23 cellular contexts compared by ENCODE assay signal in the genomic region with DNA sequence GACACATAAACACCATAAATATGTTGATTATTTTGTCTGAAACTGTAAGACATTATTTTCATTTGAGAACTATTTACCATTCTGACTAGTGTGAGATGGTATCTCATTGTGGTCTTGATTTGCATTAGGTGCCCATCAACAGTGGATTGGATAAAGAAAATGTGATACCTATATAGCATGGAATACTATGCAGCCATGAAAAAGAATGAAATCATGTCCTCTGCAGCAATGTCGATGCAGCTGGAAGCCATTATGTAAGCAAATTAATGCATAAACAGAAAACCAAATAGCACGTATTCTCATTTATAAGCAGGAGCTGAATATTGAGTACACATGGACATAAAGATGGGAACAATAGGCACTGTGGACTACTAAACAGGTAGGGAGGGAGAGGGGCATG.
DNase-seq lines count a peak whose midpoint lies in the region; ATAC-seq, FAIRE-seq and TF ChIP-seq lines count a peak whose summit lies in the region.
"Had no signal": no experiment of that assay in that cellular context is flagged by ENCODE, and none has a peak within 500 bp of the region (broad histone marks: within the 10 kb centered on the region; RNA-seq: fewer than 3 reads in every experiment).

No MANE protein-coding gene starts in this region.

- no peak overlapping the region for H2AFZ ChIP-seq in OCI-LY3 (ENCODE audit: low read depth, low read length)
- H2AFZ ChIP-seq in H1 (ENCODE audit: low read length) = no peak overlapping the region

- no peak overlapping the region for H3K14ac ChIP-seq in H1 (ENCODE audit: insufficient read length)

- H2BK12ac ChIP-seq in H1 (ENCODE audit: low read depth, low read length) = no peak overlapping the region

- H3K18ac ChIP-seq in H1 (ENCODE audit: extremely low read depth, low read length) = no peak overlapping the region

- TF ChIP-seq EP300 in H1 (IDR thresholded peaks at IDR 0.05; ENCODE audit: borderline replicate concordance in 1 of 2, low read depth in 2 of 2, low read length in 2 of 2) = no peak

- no peak overlapping the region for H2BK5ac ChIP-seq in H1 (ENCODE audit: low read depth, low read length)

- H4K91ac ChIP-seq in H1 (replicated peaks; ENCODE audit: insufficient read length, low read length) = no peak overlapping the region

- 98% methylated on average over 2 of the region's 2 CpGs; no CpG with 5 or more reads in 1 of the 2 experiments for WGBS in H1 (ENCODE audit: extremely low coverage in 1 of 2, insufficient coverage in 1 of 2, insufficient read length in 1 of 2, insufficient replicate concordance in 2 of 2, low coverage in 1 of 2, low lambda C conversion rate in 2 of 2, missing lambda C conversion rate in 1 of 2), 2 experiments

- H3K4me1 ChIP-seq in HEK293 (ENCODE audit: control insufficient read depth, insufficient read depth, low read length) = no peaks in the 10 kb centered on the region
- H3K4me1 ChIP-seq in OCI-LY3 (ENCODE audit: low read length) = peaks cover 71% of the 10 kb centered on the region
- 0 out of 7 replicates have a peak, but pooled peaks cover 0 to 5% (median 0%) of the 10 kb centered on the region in 4 experiments for H3K4me1 ChIP-seq in H1 (replicated peaks in 1 of 4; ENCODE audit: control insufficient read depth in 3 of 4, insufficient read depth in 4 of 4, low read length in 3 of 4)
- H3K4me1 ChIP-seq: A549 had no signal

- H3K9ac ChIP-seq in OCI-LY3 (ENCODE audit: low read length) (no peak overlapping the region), H1 (replicated peaks in 1 of 4; ENCODE audit: extremely low read depth in 1 of 4, low read depth in 3 of 4, low read length in 3 of 4) (no peak overlapping the region)

- H3K27me3 ChIP-seq in OCI-LY3 (ENCODE audit: low read depth, low read length) (no peaks in the 10 kb centered on the region), H1 (replicated peaks in 1 of 4; ENCODE audit: control insufficient read depth in 3 of 4, extremely low read depth in 1 of 4, insufficient read depth in 3 of 4, low read length in 3 of 4) (no peaks in the 10 kb centered on the region)

- no peak for TF ChIP-seq RAD21 in H1 (IDR thresholded peaks at IDR 0.05 in 1 of 2, conservative IDR thresholded peaks at IDR 0.05 in 1 of 2; ENCODE audit: low read depth in 2 of 2, low read length in 2 of 2)

- no peak for FAIRE-seq in H1 (lab: Jason Lieb, UNC)
- FAIRE-seq: A549, GM12878, GM12892, GM18507 had no signal

- H3K9me3 ChIP-seq in HEK293 (ENCODE audit: control insufficient read depth, insufficient read depth, low read depth, low read length) (no peaks in the 10 kb centered on the region), OCI-LY3 (ENCODE audit: insufficient read depth, low read length) (peaks cover 4% of the 10 kb centered on the region; the same call in 1 of the 2 replicates), H1 (ENCODE audit: insufficient read depth in 2 of 2, low read depth in 1 of 2, low read length in 1 of 2) (no peaks in the 10 kb centered on the region)
- H3K9me3 ChIP-seq: A549 had no signal

- no peak for TF ChIP-seq POLR2A in H1 (IDR thresholded peaks at IDR 0.05; ENCODE audit: control extremely low read depth in 1 of 2, low read depth in 2 of 2, low read length in 2 of 2)

- H3K27ac ChIP-seq in HEK293 (ENCODE audit: extremely low read depth, low read depth, low read length) (no peak overlapping the region), OCI-LY3 (ENCODE audit: low read length) (peak overlapping the region; percentile 25; the same call in 1 of the 2 replicates), H1 (ENCODE audit: low read depth, low read length) (no peak overlapping the region)
- H3K27ac ChIP-seq: A549, C4-2B had no signal

- no peaks in the 10 kb centered on the region for H4K20me1 ChIP-seq in OCI-LY3 (ENCODE audit: insufficient read depth, low read length)
- H4K20me1 ChIP-seq in H1 (replicated peaks in 1 of 2; ENCODE audit: control insufficient read depth in 1 of 2, insufficient read depth in 2 of 2, low read length in 2 of 2) = no peaks in the 10 kb centered on the region
- H4K20me1 ChIP-seq: BLaER1 treated with 17β-estradiol and CSF1 and Interleukin-3, amounts not matched to agents 10 nM and 100 nM had no signal

- H2AK5ac ChIP-seq in H1 (ENCODE audit: low read depth, low read length) = no peak overlapping the region

- POLR2A ChIA-PET in HEK293 (lab: Yijun Ruan, JAX) = no interaction called here
- POLR2A ChIA-PET in H1 (lab: Charles Lee; ENCODE audit: partially characterized antibody) = no interaction called here

- no peak overlapping the region for H3K4ac ChIP-seq in H1 (replicated peaks; ENCODE audit: insufficient read length, low read depth, low read length)

- H4K8ac ChIP-seq in H1 (ENCODE audit: extremely low read depth, insufficient read depth, low read length) = no peak overlapping the region

- H3K4me3 ChIP-seq in HEK293 (ENCODE audit: low read depth, low read length) = no peak overlapping the region
- no peak overlapping the region for H3K4me3 ChIP-seq in OCI-LY3 (ENCODE audit: low read length)
- H3K4me3 ChIP-seq in H1 (ENCODE audit: extremely low read depth in 1 of 4, insufficient read depth in 2 of 4, low read depth in 3 of 4, low read length in 4 of 4) = no peak overlapping the region
- H3K4me3 ChIP-seq: A549; BLaER1 treated with 17β-estradiol and CSF1 and Interleukin-3, amounts not matched to agents 10 nM and 100 nM; GM12878 had no signal

- H3K4me2 ChIP-seq in OCI-LY3 (ENCODE audit: low read length) = no peak overlapping the region
- H3K4me2 ChIP-seq in H1 (ENCODE audit: insufficient read depth in 1 of 2, low read depth in 2 of 2, low read length in 2 of 2) = no peak overlapping the region
- H3K4me2 ChIP-seq: A549 had no signal

- no peak overlapping the region for H3K23ac ChIP-seq in H1 (ENCODE audit: insufficient read length)

- H3K79me1 ChIP-seq in H1 (ENCODE audit: low read depth, low read length) = no peaks in the 10 kb centered on the region

- TF ChIP-seq CTCF in HEK293 (tag by site-specific recombination; IDR thresholded peaks at IDR 0.05) (no peak), OCI-LY3 (IDR thresholded peaks at IDR 0.05; ENCODE audit: low read depth, low read length) (no peak), H1 (IDR thresholded peaks at IDR 0.05; ENCODE audit: control extremely low read depth in 1 of 3, insufficient read depth in 1 of 3, low read depth in 1 of 3, low read length in 3 of 3) (no peak)

- no peak overlapping the region for H2BK15ac ChIP-seq in H1 (ENCODE audit: low read length)

- CTCF ChIA-PET in HEK293 (lab: Yijun Ruan, JAX) = no interaction called here
- CTCF ChIA-PET in H1 (lab: Charles Lee; ENCODE audit: partially characterized antibody) = no interaction called here

- intact Hi-C loops in left ventricle myocardium superior (cut with micrococcal nuclease) = no loop called here

- no peak for ATAC-seq in left ventricle myocardium superior
- ATAC-seq: A549, GM12878 had no signal

- no peak overlapping the region for H2BK20ac ChIP-seq in H1 (ENCODE audit: low read length)

- H3K79me2 ChIP-seq in OCI-LY3 (ENCODE audit: low read length) (no peaks in the 10 kb centered on the region), H1 (ENCODE audit: control insufficient read depth in 1 of 2, insufficient read depth in 2 of 2, low read length in 2 of 2) (no peaks in the 10 kb centered on the region)

- no peaks in the 10 kb centered on the region for H3K23me2 ChIP-seq in H1 (ENCODE audit: low read depth, low read length)

- H3K56ac ChIP-seq in H1 (replicated peaks; ENCODE audit: insufficient read length, low read depth, low read length) = no peak overlapping the region

- no peaks in the 10 kb centered on the region for H3K36me3 ChIP-seq in HEK293 (ENCODE audit: control insufficient read depth in 2 of 2, insufficient read depth in 1 of 2, low read length in 2 of 2)
- peaks cover 4% of the 10 kb centered on the region for H3K36me3 ChIP-seq in OCI-LY3 (replicated peaks; ENCODE audit: low read depth, low read length)
- no peaks in the 10 kb centered on the region for H3K36me3 ChIP-seq in H1 (ENCODE audit: control insufficient read depth in 2 of 4, insufficient read depth in 4 of 4, low read length in 3 of 4)
- H3K36me3 ChIP-seq: BLaER1 treated with 17β-estradiol and CSF1 and Interleukin-3, amounts not matched to agents 10 nM and 100 nM had no signal

- DNase-seq in H1 (ENCODE audit: low read depth in 1 of 2, low spot score in 2 of 2) (no peak), left ventricle myocardium superior (no peak), CD1c-positive myeloid dendritic cell (ENCODE audit: extremely low spot score) (no peak)
- DNase-seq: AML-193; CD4-positive, alpha-beta memory T cell; CD4-positive, CD25-positive, alpha-beta regulatory T cell; CD8-positive, alpha-beta memory T cell; COR-L47; DMS 273 treated with DMSO at 0.1 percent for 48 hours; DMS153; DMS53; DMS79; DND-41; EL; GDM1 had no signal

- no peak overlapping the region for H4K5ac ChIP-seq in H1 (ENCODE audit: insufficient read length, low read depth, low read length)

- H2BK120ac ChIP-seq in H1 (replicated peaks; ENCODE audit: low read depth, low read length) = no peak overlapping the region

TF ChIP-seq in H1, 55 proteins besides CTCF, POLR2A, EP300 and RAD21:
- TF ChIP-seq SP4 (IDR thresholded peaks at IDR 0.05; ENCODE audit: low read length) = no peak
- TF ChIP-seq, protein P1, sequence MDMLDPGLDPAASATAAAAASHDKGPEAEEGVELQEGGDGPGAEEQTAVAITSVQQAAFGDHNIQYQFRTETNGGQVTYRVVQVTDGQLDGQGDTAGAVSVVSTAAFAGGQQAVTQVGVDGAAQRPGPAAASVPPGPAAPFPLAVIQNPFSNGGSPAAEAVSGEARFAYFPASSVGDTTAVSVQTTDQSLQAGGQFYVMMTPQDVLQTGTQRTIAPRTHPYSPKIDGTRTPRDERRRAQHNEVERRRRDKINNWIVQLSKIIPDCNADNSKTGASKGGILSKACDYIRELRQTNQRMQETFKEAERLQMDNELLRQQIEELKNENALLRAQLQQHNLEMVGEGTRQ (IDR thresholded peaks at IDR 0.05; ENCODE audit: low read length) = no peak
- peak; percentile 71; the same call in 1 of the 2 replicates for TF ChIP-seq KDM1A (IDR thresholded peaks at IDR 0.05; ENCODE audit: borderline replicate concordance, low read length)
- no peak for TF ChIP-seq CREB1 (IDR thresholded peaks at IDR 0.05)
- TF ChIP-seq NRF1 (IDR thresholded peaks at IDR 0.05; ENCODE audit: low read depth, low read length) = no peak
TF ChIP-seq in H1: peak in this region for 1.
